Comparison of ENCODE assay signal across 16 cellular contexts in the genomic region with DNA sequence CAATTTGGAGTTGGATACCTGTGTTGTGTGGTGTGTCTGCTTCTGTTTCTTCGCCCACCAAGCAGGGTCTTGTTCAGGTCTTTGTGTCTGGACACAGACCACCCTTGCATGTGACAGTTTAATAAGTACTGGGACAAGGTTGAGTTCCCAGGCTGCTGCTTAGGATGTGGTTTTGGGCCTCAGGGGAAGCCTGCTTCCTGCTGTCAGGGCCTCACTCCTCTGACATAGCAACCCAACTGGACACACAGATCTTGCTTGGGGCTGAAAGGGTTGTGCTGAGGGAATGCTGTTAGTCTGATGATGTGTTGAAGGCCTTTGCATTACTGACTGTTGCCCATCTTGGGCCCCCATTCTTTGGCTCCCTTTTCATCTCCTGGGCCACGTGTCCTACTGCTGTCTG. TPM values are rescaled to one million over a fixed set of nuclear protein-coding genes. Genes with fewer than 3 reads are reported as not detected.
DNase-seq lines count a peak whose midpoint lies in the region; ATAC-seq, FAIRE-seq and TF ChIP-seq lines count a peak whose summit lies in the region.
"Had no signal": no experiment of that assay in that cellular context is flagged by ENCODE, and none has a peak within 500 bp of the region (broad histone marks: within the 10 kb centered on the region; RNA-seq: fewer than 3 reads in every experiment).

No MANE protein-coding gene starts in this region.

- H3K4me3 Mint-ChIP-seq in neural crest cell = no peak overlapping the region
- no peak overlapping the region for H3K4me3 Mint-ChIP-seq in activated naive CD4-positive, alpha-beta T cell treated with anti-CD3 and anti-CD28 coated beads, Interleukin-2, amount 10 ng/mL, durations not matched to agents 7 days and 5 days

- H3K9me3 Mint-ChIP-seq in neural crest cell = no peaks in the 10 kb centered on the region
- H3K9me3 Mint-ChIP-seq in activated naive CD4-positive, alpha-beta T cell treated with anti-CD3 and anti-CD28 coated beads, Interleukin-2, amount 10 ng/mL, durations not matched to agents 7 days and 5 days = no peaks in the 10 kb centered on the region
- H3K9me3 Mint-ChIP-seq: activated naive CD4-positive, alpha-beta T cell treated with anti-CD3 and anti-CD28 coated beads, Interleukin-2, amount 50 U/mL, for 72 hours had no signal

- no peaks in the 10 kb centered on the region for H3K9me3 ChIP-seq in pancreas
- H3K9me3 ChIP-seq: stomach had no signal

- peaks cover 0 to 8% (median 0%) of the 10 kb centered on the region in 3 donors for H3K36me3 ChIP-seq in pancreas

- H3K4me1 Mint-ChIP-seq in neural crest cell = peaks cover 12% of the 10 kb centered on the region
- peaks cover 14% of the 10 kb centered on the region for H3K4me1 Mint-ChIP-seq in activated naive CD4-positive, alpha-beta T cell treated with anti-CD3 and anti-CD28 coated beads, Interleukin-2, amount 10 ng/mL, durations not matched to agents 7 days and 5 days

- H3K27me3 ChIP-seq in pancreas = no peaks in the 10 kb centered on the region

- intact Hi-C loops in pancreas (cut with DNase I) = no loop called here

- FAIRE-seq in GM18507 (lab: Jason Lieb, UNC) (peak; percentile 52), pancreas (lab: Jason Lieb, UNC) (no peak)
- FAIRE-seq: GM19239 had no signal

- H3K27ac ChIP-seq in RWPE1 (0 out of 2 replicates have a peak overlapping the region, but pooled peaks have one; percentile 1), pancreas (no peak overlapping the region)
- H3K27ac ChIP-seq: PC-9, stomach had no signal

- no peak overlapping the region for H3K4me3 ChIP-seq in pancreas
- H3K4me3 ChIP-seq: PC-9, stomach had no signal

- CTCF ChIA-PET in RWPE1 (lab: Yijun Ruan, JAX) = interaction anchor here (0.6 kb wide), 1 partner anchor 22 kb away, joined by 4 read pairs; no protein-coding TSS in a partner anchor
- CTCF ChIA-PET in activated naive CD4-positive, alpha-beta T cell treated with anti-CD3 and anti-CD28 coated beads, Interleukin-2, amount 10 ng/mL, durations not matched to agents 7 days and 5 days (lab: Charles Lee) = no interaction called here

- WGBS in pancreas, 2 donors = 83 to 93% methylated on average over 2 of the region's 2 CpGs

- peak overlapping the region; percentile 62 for H3K27ac Mint-ChIP-seq in neural crest cell (ENCODE audit: unreplicated experiment)
- no peak overlapping the region for H3K27ac Mint-ChIP-seq in activated naive CD4-positive, alpha-beta T cell treated with anti-CD3 and anti-CD28 coated beads, Interleukin-2, amount 10 ng/mL, durations not matched to agents 7 days and 5 days

- no peak for TF ChIP-seq CTCF in RWPE1 (conservative IDR thresholded peaks at IDR 0.05; ENCODE audit: low read depth)
- TF ChIP-seq CTCF in neural crest cell (conservative IDR thresholded peaks at IDR 0.05) = no peak
- TF ChIP-seq CTCF in pancreas (IDR thresholded peaks at IDR 0.05) = no peak

- H3K27me3 Mint-ChIP-seq in neural crest cell (ENCODE audit: low read depth) = peaks cover 8% of the 10 kb centered on the region
- H3K27me3 Mint-ChIP-seq in activated naive CD4-positive, alpha-beta T cell treated with anti-CD3 and anti-CD28 coated beads, Interleukin-2, amount 10 ng/mL, durations not matched to agents 7 days and 5 days = peaks cover 20% of the 10 kb centered on the region

- no peaks in the 10 kb centered on the region for H3K4me1 ChIP-seq in pancreas

- ATAC-seq in HG02938 (IDR thresholded peaks at IDR 0.05; ENCODE audit: unreplicated experiment) (peak; percentile 52), pancreas (no peak)

- H3K36me3 Mint-ChIP-seq in neural crest cell (ENCODE audit: low read depth) = no peaks in the 10 kb centered on the region
- peaks cover 27% of the 10 kb centered on the region for H3K36me3 Mint-ChIP-seq in activated naive CD4-positive, alpha-beta T cell treated with anti-CD3 and anti-CD28 coated beads, Interleukin-2, amount 10 ng/mL, durations not matched to agents 7 days and 5 days

- POLR2A ChIA-PET in RWPE1 (lab: Yijun Ruan, JAX; ENCODE audit: low non-redundant PET) = no interaction called here

- DNase-seq in GM18507 (ENCODE audit: extremely low spot score, insufficient read length, low read depth) (no peak), RWPE1 (ENCODE audit: low spot score) (no peak), neural crest cell (ENCODE audit: low read depth, low spot score) (no peak), NCI-H748 (lab: John Stamatoyannopoulos, UW; ENCODE audit: unreplicated experiment) (no peak), pancreas (no peak)
- DNase-seq in activated naive CD4-positive, alpha-beta T cell treated with anti-CD3 and anti-CD28 coated beads, Interleukin-2, amount 10 ng/mL, durations not matched to agents 7 days and 5 days = no peak
- DNase-seq: DMS153; hippocampal formation; NCI-H1417; PC-9; stimulated activated CD4-positive, alpha-beta T cell treated with anti-CD3 and anti-CD28 coated beads, Interleukin-12 subunit alpha, Interleukin-12 subunit beta, amount 100 ng/mL, for 4 hours; stomach had no signal

RNA-seq across cellular contexts. Expression of gene TGFB1I1, which starts 4.8 kb away (rescaled TPM):
- total RNA-seq in neural crest cell (7.2 and 8.8 TPM in 2 replicates), pancreas (10 to 100 TPM in 1 of 6 donors, 1 to 10 TPM in 5; 1.1 to 13.2 (median 4.6) TPM)
- 1 to 10 TPM; 8.6 TPM for polyA plus RNA-seq in pancreas

RNA-seq across cellular contexts. Expression of gene ARMC5, which starts 7.8 kb away (rescaled TPM):
- total RNA-seq in neural crest cell = 11.8 and 12.3 TPM in 2 replicates
- total RNA-seq in pancreas = 1 to 10 TPM; 2.3 to 6.2 (median 4.3) TPM
- 10 to 100 TPM; 16.6 to 18.1 TPM for polyA plus RNA-seq in pancreas

RNA-seq across cellular contexts. Expression of gene SLC5A2, which starts 15.8 kb away (rescaled TPM):
- total RNA-seq in neural crest cell = not detected in 2 replicates
- under 1 TPM; 0.35 to 0.84 (median 0.54) TPM for total RNA-seq in pancreas
- polyA plus RNA-seq in pancreas = 1 to 10 TPM; 2.8 to 4.9 TPM
- total RNA-seq: stomach had no signal

RNA-seq across cellular contexts. Expression of gene ZNF843, which starts 24.6 kb away (rescaled TPM):
- 0.91 and 1.0 TPM in 2 replicates for total RNA-seq in neural crest cell
- total RNA-seq in pancreas = 1 to 10 TPM; 2.0 to 3.4 (median 2.1) TPM
- polyA plus RNA-seq in pancreas = 1 to 10 TPM; 1.1 to 1.5 TPM
- total RNA-seq: mononuclear cell had no signal

RNA-seq across cellular contexts. Expression of gene COX6A2, which starts 39.0 kb away (rescaled TPM):
- total RNA-seq in neural crest cell (not detected in 2 replicates), pancreas (under 1 TPM in 4 of 6 donors, not detected in 2; 0.39 to 0.61 (median 0.52) TPM)
- polyA plus RNA-seq in pancreas = 1 to 10 TPM; 2.0 to 5.5 TPM
- total RNA-seq: activated naive CD4-positive, alpha-beta T cell treated with anti-CD3 and anti-CD28 coated beads, Interleukin-2, amount 50 U/mL, for 72 hours; mononuclear cell; PC-9; stomach had no signal
